In genomic region chr20:35954200-35954906, GRCh38 we compare ENCODE assay signal across 8 cellular contexts.
DNase-seq lines count a peak whose midpoint lies in the region; ATAC-seq lines count a peak whose summit lies in the region.

Gene SCAND1, minus strand, starts transcription at chr20:35954502. Its CDS starts 218 bp downstream, at chr20:35954284.

- peak within 1 kb of the TSS; percentile 100 for H3K27ac Mint-ChIP-seq in central memory CD8-positive, alpha-beta T cell (ENCODE audit: low read depth)

- H3K27me3 Mint-ChIP-seq in central memory CD8-positive, alpha-beta T cell = no peaks in the 10 kb centered on the region

- peak; percentile 88 for ATAC-seq in GM19035 (IDR thresholded peaks at IDR 0.05; ENCODE audit: unreplicated experiment)
- ATAC-seq in HG03354 (IDR thresholded peaks at IDR 0.05; ENCODE audit: poor library complexity, severe bottlenecking, unreplicated experiment) = peak; percentile 86
- peak; percentile 84 for ATAC-seq in central memory CD8-positive, alpha-beta T cell (replicated peaks; ENCODE audit: extremely low read depth, poor library complexity, severe bottlenecking)

- peak within 1 kb of the TSS; percentile 97 for H3K4me3 Mint-ChIP-seq in central memory CD8-positive, alpha-beta T cell

- peaks cover 21% of the 10 kb centered on the region for H3K36me3 Mint-ChIP-seq in central memory CD8-positive, alpha-beta T cell (ENCODE audit: insufficient read depth)

- DNase-seq in AML-193 (lab: John Stamatoyannopoulos, UW) (peak; percentile 94 to 95), NCI-H446 (lab: John Stamatoyannopoulos, UW) (peak; percentile 94 to 99), iris pigment epithelial cell (ENCODE audit: low read depth) (peak; percentile 97)
- peak; percentile 92 for DNase-seq in activated CD4-positive, CD25-positive, alpha-beta regulatory T cell treated with anti-CD3 and anti-CD28 coated beads, Interleukin-2, amount 50 U/mL, for 16 hours (ENCODE audit: low read depth, low spot score)
- DNase-seq in central memory CD8-positive, alpha-beta T cell (ENCODE audit: low spot score in 2 of 2) = peak; percentile 93 to 96
- DNase-seq in stimulated activated CD4-positive, alpha-beta T cell treated with anti-CD3 and anti-CD28 coated beads, Interleukin-12 subunit alpha, Interleukin-12 subunit beta, amount 100 ng/mL, for 4 hours = peak; percentile 93

- peaks cover 18% of the 10 kb centered on the region for H3K4me1 Mint-ChIP-seq in central memory CD8-positive, alpha-beta T cell

- H3K9me3 Mint-ChIP-seq in central memory CD8-positive, alpha-beta T cell = no peaks in the 10 kb centered on the region

Comparison
In these comparisons a context has a peak if more than half of its experiments do, and no peak if none do; other contexts are left out.
1. Peak in every context shown above with its lines: DNase-seq and ATAC-seq.